ENCODE assay signal across 1 cellular context in the genomic region with DNA sequence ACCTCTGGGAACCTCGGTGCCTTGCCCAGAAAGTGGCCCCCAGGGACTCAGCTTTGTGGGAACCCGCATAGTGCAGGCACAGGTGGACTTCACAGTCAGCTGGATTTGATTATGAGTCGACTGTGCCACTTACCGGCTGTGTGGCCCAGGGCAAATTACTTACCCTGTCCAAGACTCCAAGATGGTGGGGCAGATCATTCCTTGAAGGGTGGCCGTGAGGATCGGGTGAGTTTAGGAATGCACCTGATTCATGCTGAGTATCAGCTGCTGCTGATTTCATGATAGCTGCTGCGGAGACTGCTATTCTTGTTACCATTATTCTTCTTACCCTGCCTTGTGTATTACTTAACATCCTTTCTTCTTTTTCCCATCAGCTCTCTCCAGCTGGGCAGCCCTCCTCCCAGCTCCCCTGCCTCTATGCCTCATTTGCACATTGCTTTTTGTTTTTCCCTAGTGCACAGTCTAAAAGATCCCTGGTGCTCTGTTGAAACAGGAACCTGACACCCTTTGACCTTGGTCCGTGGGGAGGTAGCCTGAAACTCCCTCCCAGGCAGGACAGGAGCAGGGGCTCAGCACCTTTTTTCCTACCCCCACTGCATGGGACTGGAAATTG.
TF ChIP-seq lines count a peak whose summit lies in the region.

No MANE protein-coding gene starts in this region.

TF ChIP-seq in HepG2, 621 proteins besides CTCF, POLR2A, EP300 and RAD21 (continued from another document and continues in another):
- TF ChIP-seq, protein P1, sequence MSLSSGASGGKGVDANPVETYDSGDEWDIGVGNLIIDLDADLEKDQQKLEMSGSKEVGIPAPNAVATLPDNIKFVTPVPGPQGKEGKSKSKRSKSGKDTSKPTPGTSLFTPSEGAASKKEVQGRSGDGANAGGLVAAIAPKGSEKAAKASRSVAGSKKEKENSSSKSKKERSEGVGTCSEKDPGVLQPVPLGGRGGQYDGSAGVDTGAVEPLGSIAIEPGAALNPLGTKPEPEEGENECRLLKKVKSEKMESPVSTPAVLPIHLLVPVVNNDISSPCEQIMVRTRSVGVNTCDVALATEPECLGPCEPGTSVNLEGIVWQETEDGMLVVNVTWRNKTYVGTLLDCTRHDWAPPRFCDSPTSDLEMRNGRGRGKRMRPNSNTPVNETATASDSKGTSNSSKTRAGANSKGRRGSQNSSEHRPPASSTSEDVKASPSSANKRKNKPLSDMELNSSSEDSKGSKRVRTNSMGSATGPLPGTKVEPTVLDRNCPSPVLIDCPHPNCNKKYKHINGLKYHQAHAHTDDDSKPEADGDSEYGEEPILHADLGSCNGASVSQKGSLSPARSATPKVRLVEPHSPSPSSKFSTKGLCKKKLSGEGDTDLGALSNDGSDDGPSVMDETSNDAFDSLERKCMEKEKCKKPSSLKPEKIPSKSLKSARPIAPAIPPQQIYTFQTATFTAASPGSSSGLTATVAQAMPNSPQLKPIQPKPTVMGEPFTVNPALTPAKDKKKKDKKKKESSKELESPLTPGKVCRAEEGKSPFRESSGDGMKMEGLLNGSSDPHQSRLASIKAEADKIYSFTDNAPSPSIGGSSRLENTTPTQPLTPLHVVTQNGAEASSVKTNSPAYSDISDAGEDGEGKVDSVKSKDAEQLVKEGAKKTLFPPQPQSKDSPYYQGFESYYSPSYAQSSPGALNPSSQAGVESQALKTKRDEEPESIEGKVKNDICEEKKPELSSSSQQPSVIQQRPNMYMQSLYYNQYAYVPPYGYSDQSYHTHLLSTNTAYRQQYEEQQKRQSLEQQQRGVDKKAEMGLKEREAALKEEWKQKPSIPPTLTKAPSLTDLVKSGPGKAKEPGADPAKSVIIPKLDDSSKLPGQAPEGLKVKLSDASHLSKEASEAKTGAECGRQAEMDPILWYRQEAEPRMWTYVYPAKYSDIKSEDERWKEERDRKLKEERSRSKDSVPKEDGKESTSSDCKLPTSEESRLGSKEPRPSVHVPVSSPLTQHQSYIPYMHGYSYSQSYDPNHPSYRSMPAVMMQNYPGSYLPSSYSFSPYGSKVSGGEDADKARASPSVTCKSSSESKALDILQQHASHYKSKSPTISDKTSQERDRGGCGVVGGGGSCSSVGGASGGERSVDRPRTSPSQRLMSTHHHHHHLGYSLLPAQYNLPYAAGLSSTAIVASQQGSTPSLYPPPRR (CRISPR knock-in tag; IDR thresholded peaks at IDR 0.05; ENCODE audit: borderline replicate concordance), result no peak; the same call in 1 of the 2 replicates
- no peak for TF ChIP-seq IKZF4 (CRISPR knock-in tag; IDR thresholded peaks at IDR 0.05; ENCODE audit: borderline replicate concordance, low read depth, not compliant biosample characterization)
- TF ChIP-seq ZSCAN25 (CRISPR knock-in tag; IDR thresholded peaks at IDR 0.05), result peak; percentile 92
- TF ChIP-seq THAP11 (CRISPR knock-in tag; IDR thresholded peaks at IDR 0.05), result 0 out of 2 replicates have a peak, but pooled peaks have one; percentile 23
- peak; percentile 64; the same call in 1 of the 2 replicates for TF ChIP-seq KDM6A (CRISPR knock-in tag; IDR thresholded peaks at IDR 0.05; ENCODE audit: low read depth)
- no peak for TF ChIP-seq ZNF589 (CRISPR knock-in tag; conservative IDR thresholded peaks at IDR 0.05)
- TF ChIP-seq ZNF672 (CRISPR knock-in tag; IDR thresholded peaks at IDR 0.05), result no peak
- no peak for TF ChIP-seq ZNF781 (CRISPR knock-in tag; IDR thresholded peaks at IDR 0.05; ENCODE audit: borderline replicate concordance, not compliant biosample characterization)
- TF ChIP-seq MATR3 (CRISPR knock-in tag; IDR thresholded peaks at IDR 0.05), result no peak
- no peak for TF ChIP-seq PRPF4 (IDR thresholded peaks at IDR 0.05; ENCODE audit: low read depth, low read length, poor library complexity, severe bottlenecking)
- TF ChIP-seq, protein P2, sequence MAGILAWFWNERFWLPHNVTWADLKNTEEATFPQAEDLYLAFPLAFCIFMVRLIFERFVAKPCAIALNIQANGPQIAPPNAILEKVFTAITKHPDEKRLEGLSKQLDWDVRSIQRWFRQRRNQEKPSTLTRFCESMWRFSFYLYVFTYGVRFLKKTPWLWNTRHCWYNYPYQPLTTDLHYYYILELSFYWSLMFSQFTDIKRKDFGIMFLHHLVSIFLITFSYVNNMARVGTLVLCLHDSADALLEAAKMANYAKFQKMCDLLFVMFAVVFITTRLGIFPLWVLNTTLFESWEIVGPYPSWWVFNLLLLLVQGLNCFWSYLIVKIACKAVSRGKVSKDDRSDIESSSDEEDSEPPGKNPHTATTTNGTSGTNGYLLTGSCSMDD (CRISPR knock-in tag; IDR thresholded peaks at IDR 0.05), result no peak
- peak; percentile 36; the same call in 1 of the 2 replicates for TF ChIP-seq ELF1 (CRISPR knock-in tag; IDR thresholded peaks at IDR 0.05)
- TF ChIP-seq ISL2 (CRISPR knock-in tag; IDR thresholded peaks at IDR 0.05), result peak; percentile 54; the same call in 1 of the 2 replicates
- no peak for TF ChIP-seq TAF15 (IDR thresholded peaks at IDR 0.05; ENCODE audit: low read depth, low read length, poor library complexity, severe bottlenecking)
- TF ChIP-seq ZNF792 (CRISPR knock-in tag; IDR thresholded peaks at IDR 0.05), result peak; percentile 14; the same call in 1 of the 2 replicates
- TF ChIP-seq ZNF572 (CRISPR knock-in tag; IDR thresholded peaks at IDR 0.05), result no peak
- no peak for TF ChIP-seq SP1 (IDR thresholded peaks at IDR 0.05)
- no peak for TF ChIP-seq SP1 (CRISPR knock-in tag; IDR thresholded peaks at IDR 0.05)
- TF ChIP-seq, protein P3, sequence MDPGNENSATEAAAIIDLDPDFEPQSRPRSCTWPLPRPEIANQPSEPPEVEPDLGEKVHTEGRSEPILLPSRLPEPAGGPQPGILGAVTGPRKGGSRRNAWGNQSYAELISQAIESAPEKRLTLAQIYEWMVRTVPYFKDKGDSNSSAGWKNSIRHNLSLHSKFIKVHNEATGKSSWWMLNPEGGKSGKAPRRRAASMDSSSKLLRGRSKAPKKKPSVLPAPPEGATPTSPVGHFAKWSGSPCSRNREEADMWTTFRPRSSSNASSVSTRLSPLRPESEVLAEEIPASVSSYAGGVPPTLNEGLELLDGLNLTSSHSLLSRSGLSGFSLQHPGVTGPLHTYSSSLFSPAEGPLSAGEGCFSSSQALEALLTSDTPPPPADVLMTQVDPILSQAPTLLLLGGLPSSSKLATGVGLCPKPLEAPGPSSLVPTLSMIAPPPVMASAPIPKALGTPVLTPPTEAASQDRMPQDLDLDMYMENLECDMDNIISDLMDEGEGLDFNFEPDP (CRISPR knock-in tag; conservative IDR thresholded peaks at IDR 0.05), result no peak
- peak; percentile 39; the same call in 1 of the 2 replicates for TF ChIP-seq ZNF143 (CRISPR knock-in tag; IDR thresholded peaks at IDR 0.05)
- peak; percentile 59; the same call in 1 of the 2 replicates for TF ChIP-seq HMG20B (CRISPR knock-in tag; conservative IDR thresholded peaks at IDR 0.05)
- TF ChIP-seq EHMT2 (IDR thresholded peaks at IDR 0.05; ENCODE audit: borderline replicate concordance, low read depth, low read length), result no peak
- TF ChIP-seq EEA1 (CRISPR knock-in tag; IDR thresholded peaks at IDR 0.05; ENCODE audit: borderline replicate concordance), result no peak
- no peak for TF ChIP-seq SIN3B (IDR thresholded peaks at IDR 0.05; ENCODE audit: low read length)
- TF ChIP-seq, protein P4, sequence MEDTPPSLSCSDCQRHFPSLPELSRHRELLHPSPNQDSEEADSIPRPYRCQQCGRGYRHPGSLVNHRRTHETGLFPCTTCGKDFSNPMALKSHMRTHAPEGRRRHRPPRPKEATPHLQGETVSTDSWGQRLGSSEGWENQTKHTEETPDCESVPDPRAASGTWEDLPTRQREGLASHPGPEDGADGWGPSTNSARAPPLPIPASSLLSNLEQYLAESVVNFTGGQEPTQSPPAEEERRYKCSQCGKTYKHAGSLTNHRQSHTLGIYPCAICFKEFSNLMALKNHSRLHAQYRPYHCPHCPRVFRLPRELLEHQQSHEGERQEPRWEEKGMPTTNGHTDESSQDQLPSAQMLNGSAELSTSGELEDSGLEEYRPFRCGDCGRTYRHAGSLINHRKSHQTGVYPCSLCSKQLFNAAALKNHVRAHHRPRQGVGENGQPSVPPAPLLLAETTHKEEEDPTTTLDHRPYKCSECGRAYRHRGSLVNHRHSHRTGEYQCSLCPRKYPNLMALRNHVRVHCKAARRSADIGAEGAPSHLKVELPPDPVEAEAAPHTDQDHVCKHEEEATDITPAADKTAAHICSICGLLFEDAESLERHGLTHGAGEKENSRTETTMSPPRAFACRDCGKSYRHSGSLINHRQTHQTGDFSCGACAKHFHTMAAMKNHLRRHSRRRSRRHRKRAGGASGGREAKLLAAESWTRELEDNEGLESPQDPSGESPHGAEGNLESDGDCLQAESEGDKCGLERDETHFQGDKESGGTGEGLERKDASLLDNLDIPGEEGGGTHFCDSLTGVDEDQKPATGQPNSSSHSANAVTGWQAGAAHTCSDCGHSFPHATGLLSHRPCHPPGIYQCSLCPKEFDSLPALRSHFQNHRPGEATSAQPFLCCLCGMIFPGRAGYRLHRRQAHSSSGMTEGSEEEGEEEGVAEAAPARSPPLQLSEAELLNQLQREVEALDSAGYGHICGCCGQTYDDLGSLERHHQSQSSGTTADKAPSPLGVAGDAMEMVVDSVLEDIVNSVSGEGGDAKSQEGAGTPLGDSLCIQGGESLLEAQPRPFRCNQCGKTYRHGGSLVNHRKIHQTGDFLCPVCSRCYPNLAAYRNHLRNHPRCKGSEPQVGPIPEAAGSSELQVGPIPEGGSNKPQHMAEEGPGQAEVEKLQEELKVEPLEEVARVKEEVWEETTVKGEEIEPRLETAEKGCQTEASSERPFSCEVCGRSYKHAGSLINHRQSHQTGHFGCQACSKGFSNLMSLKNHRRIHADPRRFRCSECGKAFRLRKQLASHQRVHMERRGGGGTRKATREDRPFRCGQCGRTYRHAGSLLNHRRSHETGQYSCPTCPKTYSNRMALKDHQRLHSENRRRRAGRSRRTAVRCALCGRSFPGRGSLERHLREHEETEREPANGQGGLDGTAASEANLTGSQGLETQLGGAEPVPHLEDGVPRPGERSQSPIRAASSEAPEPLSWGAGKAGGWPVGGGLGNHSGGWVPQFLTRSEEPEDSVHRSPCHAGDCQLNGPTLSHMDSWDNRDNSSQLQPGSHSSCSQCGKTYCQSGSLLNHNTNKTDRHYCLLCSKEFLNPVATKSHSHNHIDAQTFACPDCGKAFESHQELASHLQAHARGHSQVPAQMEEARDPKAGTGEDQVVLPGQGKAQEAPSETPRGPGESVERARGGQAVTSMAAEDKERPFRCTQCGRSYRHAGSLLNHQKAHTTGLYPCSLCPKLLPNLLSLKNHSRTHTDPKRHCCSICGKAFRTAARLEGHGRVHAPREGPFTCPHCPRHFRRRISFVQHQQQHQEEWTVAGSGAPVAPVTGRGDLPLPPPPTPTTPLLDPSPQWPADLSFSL (CRISPR knock-in tag; IDR thresholded peaks at IDR 0.05), result no peak
- no peak for TF ChIP-seq BRD4 (CRISPR knock-in tag; IDR thresholded peaks at IDR 0.05)
- TF ChIP-seq XRCC5 (optimal IDR thresholded peaks at IDR 0.05; ENCODE audit: low read length), result peak; percentile 13
- peak; percentile 100 for TF ChIP-seq SIX1 (CRISPR knock-in tag; IDR thresholded peaks at IDR 0.05; ENCODE audit: borderline replicate concordance)
- TF ChIP-seq, protein P5, sequence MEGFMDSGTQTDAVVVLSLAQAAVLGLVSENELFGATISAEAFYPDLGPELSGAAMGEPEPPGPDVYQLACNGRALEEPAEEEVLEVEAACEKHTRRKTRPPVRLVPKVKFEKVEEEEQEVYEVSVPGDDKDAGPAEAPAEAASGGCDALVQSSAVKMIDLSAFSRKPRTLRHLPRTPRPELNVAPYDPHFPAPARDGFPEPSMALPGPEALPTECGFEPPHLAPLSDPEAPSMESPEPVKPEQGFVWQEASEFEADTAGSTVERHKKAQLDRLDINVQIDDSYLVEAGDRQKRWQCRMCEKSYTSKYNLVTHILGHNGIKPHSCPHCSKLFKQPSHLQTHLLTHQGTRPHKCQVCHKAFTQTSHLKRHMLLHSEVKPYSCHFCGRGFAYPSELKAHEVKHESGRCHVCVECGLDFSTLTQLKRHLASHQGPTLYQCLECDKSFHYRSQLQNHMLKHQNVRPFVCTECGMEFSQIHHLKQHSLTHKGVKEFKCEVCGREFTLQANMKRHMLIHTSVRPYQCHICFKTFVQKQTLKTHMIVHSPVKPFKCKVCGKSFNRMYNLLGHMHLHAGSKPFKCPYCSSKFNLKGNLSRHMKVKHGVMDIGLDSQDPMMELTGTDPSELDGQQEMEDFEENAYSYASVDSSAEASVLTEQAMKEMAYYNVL (CRISPR knock-in tag; IDR thresholded peaks at IDR 0.05; ENCODE audit: borderline replicate concordance), result peak; percentile 84
- TF ChIP-seq ARID2 (CRISPR knock-in tag; IDR thresholded peaks at IDR 0.05; ENCODE audit: borderline replicate concordance), result no peak
- TF ChIP-seq, protein P6, sequence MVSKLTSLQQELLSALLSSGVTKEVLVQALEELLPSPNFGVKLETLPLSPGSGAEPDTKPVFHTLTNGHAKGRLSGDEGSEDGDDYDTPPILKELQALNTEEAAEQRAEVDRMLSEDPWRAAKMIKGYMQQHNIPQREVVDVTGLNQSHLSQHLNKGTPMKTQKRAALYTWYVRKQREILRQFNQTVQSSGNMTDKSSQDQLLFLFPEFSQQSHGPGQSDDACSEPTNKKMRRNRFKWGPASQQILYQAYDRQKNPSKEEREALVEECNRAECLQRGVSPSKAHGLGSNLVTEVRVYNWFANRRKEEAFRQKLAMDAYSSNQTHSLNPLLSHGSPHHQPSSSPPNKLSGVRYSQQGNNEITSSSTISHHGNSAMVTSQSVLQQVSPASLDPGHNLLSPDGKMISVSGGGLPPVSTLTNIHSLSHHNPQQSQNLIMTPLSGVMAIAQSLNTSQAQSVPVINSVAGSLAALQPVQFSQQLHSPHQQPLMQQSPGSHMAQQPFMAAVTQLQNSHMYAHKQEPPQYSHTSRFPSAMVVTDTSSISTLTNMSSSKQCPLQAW (CRISPR knock-in tag; IDR thresholded peaks at IDR 0.05), result 0 out of 2 replicates have a peak, but pooled peaks have one; percentile 19
- TF ChIP-seq CREM (IDR thresholded peaks at IDR 0.05), result no peak
- no peak for TF ChIP-seq CREM (CRISPR knock-in tag; IDR thresholded peaks at IDR 0.05)
- TF ChIP-seq ZFP36L2 (CRISPR knock-in tag; IDR thresholded peaks at IDR 0.05), result no peak
- TF ChIP-seq ZNF790 (CRISPR knock-in tag; IDR thresholded peaks at IDR 0.05; ENCODE audit: borderline replicate concordance), result peak; percentile 64; the same call in 1 of the 2 replicates
- TF ChIP-seq, protein P7, sequence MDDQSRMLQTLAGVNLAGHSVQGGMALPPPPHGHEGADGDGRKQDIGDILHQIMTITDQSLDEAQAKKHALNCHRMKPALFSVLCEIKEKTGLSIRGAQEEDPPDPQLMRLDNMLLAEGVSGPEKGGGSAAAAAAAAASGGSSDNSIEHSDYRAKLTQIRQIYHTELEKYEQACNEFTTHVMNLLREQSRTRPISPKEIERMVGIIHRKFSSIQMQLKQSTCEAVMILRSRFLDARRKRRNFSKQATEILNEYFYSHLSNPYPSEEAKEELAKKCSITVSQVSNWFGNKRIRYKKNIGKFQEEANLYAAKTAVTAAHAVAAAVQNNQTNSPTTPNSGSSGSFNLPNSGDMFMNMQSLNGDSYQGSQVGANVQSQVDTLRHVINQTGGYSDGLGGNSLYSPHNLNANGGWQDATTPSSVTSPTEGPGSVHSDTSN (CRISPR knock-in tag; IDR thresholded peaks at IDR 0.05; ENCODE audit: borderline replicate concordance), result no peak
- no peak for TF ChIP-seq U2AF2 (IDR thresholded peaks at IDR 0.05; ENCODE audit: low read depth, low read length)
- TF ChIP-seq KLF16 (CRISPR knock-in tag; IDR thresholded peaks at IDR 0.05), result no peak
